ENCODE assay signal across 8 cellular contexts in genomic region chr7:128530121-128530854, GRCh38. TPM values are rescaled to one million over a fixed set of nuclear protein-coding genes. Genes with fewer than 3 reads are reported as not detected.
DNase-seq lines count a peak whose midpoint lies in the region; ATAC-seq and TF ChIP-seq lines count a peak whose summit lies in the region.
"Not testable (repeated sequence)": the region's sequence is repeated elsewhere in the genome, so short reads cannot be mapped to it uniquely, and the experiment has no call there.

No MANE protein-coding gene starts in this region.

- not testable (repeated sequence) for H3K23ac ChIP-seq in neuronal stem cell (ENCODE audit: low read depth, low read length, poor library complexity)

- not testable (repeated sequence) for H2BK12ac ChIP-seq in neuronal stem cell (ENCODE audit: low read length)

- not testable (repeated sequence) for H2BK15ac ChIP-seq in neuronal stem cell (ENCODE audit: low read length)

- ATAC-seq in GM21619 (IDR thresholded peaks at IDR 0.05; ENCODE audit: unreplicated experiment) = peak; percentile 19

- peak overlapping the region; percentile 80 for H3K18ac ChIP-seq in neuronal stem cell (ENCODE audit: low read length)

- peak overlapping the region; percentile 84 for H2AFZ ChIP-seq in neuronal stem cell (ENCODE audit: low read length)

- H3K4me1 ChIP-seq in adipocyte (ENCODE audit: control insufficient read depth, insufficient read depth, low read length); cardiac muscle cell (ENCODE audit: low read depth); neuronal stem cell (ENCODE audit: control insufficient read depth in 2 of 2, insufficient read depth in 1 of 2, low read depth in 1 of 2, low read length in 2 of 2); stomach smooth muscle (ENCODE audit: control insufficient read depth, insufficient read depth, low read length): not testable (repeated sequence)

- H2BK120ac ChIP-seq in neuronal stem cell (ENCODE audit: low read depth, low read length) = not testable (repeated sequence)

- H3K27me3 ChIP-seq in adipocyte (replicated peaks; ENCODE audit: control insufficient read depth, insufficient read depth, low read length); cardiac muscle cell; neuronal stem cell (ENCODE audit: control insufficient read depth in 3 of 3, insufficient read depth in 3 of 3, low read depth in 1 of 3, low read length in 3 of 3); stomach smooth muscle (ENCODE audit: control insufficient read depth in 1 of 2, insufficient read depth in 2 of 2, low read length in 2 of 2): not testable (repeated sequence)

- H4K91ac ChIP-seq in neuronal stem cell (ENCODE audit: low read depth, low read length, poor library complexity) = not testable (repeated sequence)

- H3K4me3 ChIP-seq in adipocyte (ENCODE audit: low read length) (peak overlapping the region; percentile 81), cardiac muscle cell (peak overlapping the region; percentile 78), neuronal stem cell (ENCODE audit: low read length in 2 of 2) (peak overlapping the region; percentile 80 to 83), stomach smooth muscle (ENCODE audit: low read length in 2 of 2) (peak overlapping the region; percentile 67 to 76)

- H2AK5ac ChIP-seq in neuronal stem cell (ENCODE audit: low read depth, low read length) = not testable (repeated sequence)

- peak overlapping the region; percentile 39 for H2BK5ac ChIP-seq in neuronal stem cell (ENCODE audit: low read length)

- not testable (repeated sequence) for H4K8ac ChIP-seq in neuronal stem cell (ENCODE audit: low read depth, low read length)

- WGBS in neuronal stem cell (ENCODE audit: extremely low coverage in 2 of 2, insufficient read length in 2 of 2, insufficient replicate concordance in 1 of 2), 2 donors = no CpG with 5 or more reads among the region's 50 CpGs

- H3K79me1 ChIP-seq in neuronal stem cell (ENCODE audit: low read depth, low read length) = not testable (repeated sequence)

- peak overlapping the region; percentile 85 for H3K9ac ChIP-seq in adipocyte (ENCODE audit: low read length)
- not testable (repeated sequence) for H3K9ac ChIP-seq in neuronal stem cell (ENCODE audit: low read depth, low read length, poor library complexity)
- peak overlapping the region; percentile 62 to 65 for H3K9ac ChIP-seq in stomach smooth muscle (ENCODE audit: low read length in 2 of 2)

- not testable (repeated sequence) for TF ChIP-seq CTCF in cardiac muscle cell (IDR thresholded peaks at IDR 0.05; ENCODE audit: low read depth, low read length)

- H3K27ac ChIP-seq in cardiac muscle cell (peak overlapping the region; percentile 100), stomach smooth muscle (ENCODE audit: low read length) (peak overlapping the region; percentile 70)
- H3K27ac ChIP-seq in neuronal stem cell (replicated peaks; ENCODE audit: low read length) = not testable (repeated sequence)

- H3K9me3 ChIP-seq in adipocyte (ENCODE audit: control insufficient read depth, low read length); cardiac muscle cell (ENCODE audit: low read depth); neuronal stem cell (replicated peaks in 1 of 2; ENCODE audit: control insufficient read depth in 2 of 2, insufficient read depth in 1 of 2, low read depth in 1 of 2, low read length in 2 of 2); stomach smooth muscle (ENCODE audit: control insufficient read depth in 2 of 2, low read length in 2 of 2): not testable (repeated sequence)

- peak overlapping the region; percentile 69 for H3K4me2 ChIP-seq in neuronal stem cell (ENCODE audit: insufficient read depth, low read length, poor library complexity, severe bottlenecking)

- H3K4ac ChIP-seq in neuronal stem cell (ENCODE audit: low read length) = not testable (repeated sequence)

- H3K36me3 ChIP-seq in adipocyte (ENCODE audit: control insufficient read depth, insufficient read depth, low read length, severe bottlenecking); cardiac muscle cell; stomach smooth muscle (ENCODE audit: control insufficient read depth in 2 of 2, insufficient read depth in 2 of 2, low read length in 2 of 2): not testable (repeated sequence)
- peaks cover 0 to 15% of the 10 kb centered on the region in 2 donors for H3K36me3 ChIP-seq in neuronal stem cell (replicated peaks in 1 of 2; ENCODE audit: control insufficient read depth in 2 of 2, insufficient read depth in 2 of 2, low read length in 2 of 2)

- DNase-seq in DMS53 treated with DMSO at 0.1 percent for 48 hours (lab: John Stamatoyannopoulos, UW; ENCODE audit: unreplicated experiment) = peak; percentile 2
- DNase-seq in HK-2 (ENCODE audit: unreplicated experiment) = peak; percentile 24
- peak; percentile 13 to 57 (median 41) for DNase-seq in T-helper 2 cell
- DNase-seq in adipocyte (ENCODE audit: low read depth) = peak; percentile 8
- peak in 1 of 2 donors; percentile 2 for DNase-seq in cardiac muscle cell (ENCODE audit: low read depth in 1 of 2, low spot score in 1 of 2)
- not testable (repeated sequence) for DNase-seq in neuronal stem cell (ENCODE audit: low spot score)

- H3K14ac ChIP-seq in neuronal stem cell (ENCODE audit: low read length) = not testable (repeated sequence)

RNA-seq across cellular contexts. Expression of gene METTL2B, which starts 53.7 kb away (rescaled TPM):
- total RNA-seq in cardiac muscle cell = 27.9 and 32.2 TPM in 2 replicates
- 21.3 TPM in 2 replicates for polyA plus RNA-seq in cardiac muscle cell
- 27.1 TPM for polyA plus RNA-seq in neuronal stem cell (2013, experiment 1 of 2)
- polyA plus RNA-seq in neuronal stem cell (2013, experiment 2 of 2) = 25.9 TPM
